Comparison of ENCODE assay signal across 13 cellular contexts in genomic region chr3:195203631-195204030, GRCh38.
DNase-seq lines count a peak whose midpoint lies in the region; ATAC-seq and TF ChIP-seq lines count a peak whose summit lies in the region.
"Had no signal": no experiment of that assay in that cellular context is flagged by ENCODE, and none has a peak within 500 bp of the region (broad histone marks: within the 10 kb centered on the region; RNA-seq: fewer than 3 reads in every experiment).

No MANE protein-coding gene starts in this region.

- peak; percentile 74 for ATAC-seq in CD8-positive, alpha-beta T cell
- ATAC-seq in T-helper 17 cell (peak; percentile 20), HG02852 (IDR thresholded peaks at IDR 0.05; ENCODE audit: unreplicated experiment) (no peak), GM21576 (IDR thresholded peaks at IDR 0.05; ENCODE audit: unreplicated experiment) (no peak)

- H3K4me1 Mint-ChIP-seq in CD8-positive, alpha-beta T cell (ENCODE audit: low read depth), result peaks cover 26% of the 10 kb centered on the region
- H3K4me1 Mint-ChIP-seq in T-helper 17 cell, result peaks cover 17% of the 10 kb centered on the region

- in situ Hi-C loops in GM13977 (cut with MboI; ENCODE audit: low pct_unique_long_range_greater_than_20kb, low sequenced_read_pairs, unreplicated experiment), result no loop called here

- no peaks in the 10 kb centered on the region for H3K36me3 Mint-ChIP-seq in CD8-positive, alpha-beta T cell
- H3K36me3 Mint-ChIP-seq in T-helper 17 cell (ENCODE audit: low read depth), result no peaks in the 10 kb centered on the region

- no peaks in the 10 kb centered on the region for H3K9me3 Mint-ChIP-seq in CD8-positive, alpha-beta T cell

- H3K27ac Mint-ChIP-seq in CD8-positive, alpha-beta T cell, result peak overlapping the region; percentile 72
- H3K27ac Mint-ChIP-seq in T-helper 17 cell, result peak overlapping the region; percentile 47

- CTCF ChIA-PET in CD8-positive, alpha-beta T cell (lab: Charles Lee), result interaction anchor here (0.7 kb wide), 1 partner anchor 67 kb away, joined by 3 read pairs; no protein-coding TSS in a partner anchor

- no peaks in the 10 kb centered on the region for H3K27me3 ChIP-seq in CD8-positive, alpha-beta T cell (ENCODE audit: insufficient read depth, low read length)
- H3K27me3 ChIP-seq in esophagus squamous epithelium, result no peaks in the 10 kb centered on the region
- H3K27me3 ChIP-seq: BE2C had no signal

- DNase-seq in CD8-positive, alpha-beta T cell, result peak in 3 of 7 experiments; percentile 11 to 48 (median 35)
- no peak for DNase-seq in T-helper 17 cell
- DNase-seq in esophagus squamous epithelium (lab: John Stamatoyannopoulos, UW), result no peak
- DNase-seq in retinal pigment epithelial cell (ENCODE audit: low read depth), result no peak
- no peak for DNase-seq in GM19238 (ENCODE audit: insufficient read length, low spot score)
- no peak for DNase-seq in GM13977 (ENCODE audit: low spot score)
- DNase-seq: BE2C, EL, MV-4-11, NCI-H226, PC-9 had no signal

- no peak overlapping the region for H3K27ac ChIP-seq in CD8-positive, alpha-beta T cell (ENCODE audit: low read depth, low read length)
- H3K27ac ChIP-seq in esophagus squamous epithelium, result peak overlapping the region; percentile 60 to 90 (median 70)
- H3K27ac ChIP-seq: PC-9 had no signal

- H3K4me1 ChIP-seq in CD8-positive, alpha-beta T cell (ENCODE audit: insufficient read depth, low read length), result no peaks in the 10 kb centered on the region
- peaks cover 6 to 48% (median 32%) of the 10 kb centered on the region in 3 donors for H3K4me1 ChIP-seq in esophagus squamous epithelium

- whole genome bisulfite sequencing in esophagus squamous epithelium, 2 donors, result 76 to 93% methylated on average over 6 of the region's 6 CpGs

- TF ChIP-seq CTCF in CD8-positive, alpha-beta T cell (IDR thresholded peaks at IDR 0.05), result no peak
- TF ChIP-seq CTCF in esophagus squamous epithelium (IDR thresholded peaks at IDR 0.05) (no peak), retinal pigment epithelial cell (conservative IDR thresholded peaks at IDR 0.05; ENCODE audit: low read depth, low read length) (peak; percentile 1), GM13977 (IDR thresholded peaks at IDR 0.05; ENCODE audit: extremely low read depth, insufficient read depth, missing control alignments) (no peak)

- peak overlapping the region; percentile 54 for H3K4me3 Mint-ChIP-seq in CD8-positive, alpha-beta T cell
- peak overlapping the region; percentile 21 for H3K4me3 Mint-ChIP-seq in T-helper 17 cell

- intact Hi-C loops in CD8-positive, alpha-beta T cell (cut with DNase I, micrococcal nuclease), result no loop called here
- intact Hi-C loops in esophagus squamous epithelium (cut with DNase I), result no loop called here

- no peaks in the 10 kb centered on the region for H3K36me3 ChIP-seq in CD8-positive, alpha-beta T cell (ENCODE audit: insufficient read depth, low read length)
- H3K36me3 ChIP-seq in esophagus squamous epithelium, result no peaks in the 10 kb centered on the region

- POLR2A ChIA-PET in CD8-positive, alpha-beta T cell (lab: Charles Lee), result interaction anchor here (1.0 kb wide), 1 partner anchor 19 kb away, joined by 3 read pairs; no protein-coding TSS in a partner anchor

- H3K4me3 ChIP-seq in CD8-positive, alpha-beta T cell (ENCODE audit: low read depth, low read length), result no peak overlapping the region
- H3K4me3 ChIP-seq in esophagus squamous epithelium (no peak overlapping the region), retinal pigment epithelial cell (ENCODE audit: low read length) (no peak overlapping the region)
- H3K4me3 ChIP-seq: PC-9 had no signal

- no peaks in the 10 kb centered on the region for H3K9me3 ChIP-seq in CD8-positive, alpha-beta T cell (ENCODE audit: low read length)
- H3K9me3 ChIP-seq in T-helper 17 cell (ENCODE audit: control insufficient read depth, low read length, poor library complexity, severe bottlenecking) (no peaks in the 10 kb centered on the region), esophagus squamous epithelium (no peaks in the 10 kb centered on the region)
- H3K9me3 ChIP-seq: BE2C had no signal

- no peaks in the 10 kb centered on the region for H3K27me3 Mint-ChIP-seq in CD8-positive, alpha-beta T cell (ENCODE audit: low read depth)
- no peaks in the 10 kb centered on the region for H3K27me3 Mint-ChIP-seq in T-helper 17 cell

- TF ChIP-seq POLR2A in esophagus squamous epithelium (IDR thresholded peaks at IDR 0.05), result no peak

Comparison
In these comparisons a context has a peak if more than half of its experiments do, and no peak if none do; other contexts are left out.
1. ATAC-seq: peak in CD8-positive, alpha-beta T cell (single experiment) and T-helper 17 cell (single experiment); none in HG02852 (single experiment) and GM21576 (single experiment).